ENCODE assay signal across 1 cellular context in the genomic region with DNA sequence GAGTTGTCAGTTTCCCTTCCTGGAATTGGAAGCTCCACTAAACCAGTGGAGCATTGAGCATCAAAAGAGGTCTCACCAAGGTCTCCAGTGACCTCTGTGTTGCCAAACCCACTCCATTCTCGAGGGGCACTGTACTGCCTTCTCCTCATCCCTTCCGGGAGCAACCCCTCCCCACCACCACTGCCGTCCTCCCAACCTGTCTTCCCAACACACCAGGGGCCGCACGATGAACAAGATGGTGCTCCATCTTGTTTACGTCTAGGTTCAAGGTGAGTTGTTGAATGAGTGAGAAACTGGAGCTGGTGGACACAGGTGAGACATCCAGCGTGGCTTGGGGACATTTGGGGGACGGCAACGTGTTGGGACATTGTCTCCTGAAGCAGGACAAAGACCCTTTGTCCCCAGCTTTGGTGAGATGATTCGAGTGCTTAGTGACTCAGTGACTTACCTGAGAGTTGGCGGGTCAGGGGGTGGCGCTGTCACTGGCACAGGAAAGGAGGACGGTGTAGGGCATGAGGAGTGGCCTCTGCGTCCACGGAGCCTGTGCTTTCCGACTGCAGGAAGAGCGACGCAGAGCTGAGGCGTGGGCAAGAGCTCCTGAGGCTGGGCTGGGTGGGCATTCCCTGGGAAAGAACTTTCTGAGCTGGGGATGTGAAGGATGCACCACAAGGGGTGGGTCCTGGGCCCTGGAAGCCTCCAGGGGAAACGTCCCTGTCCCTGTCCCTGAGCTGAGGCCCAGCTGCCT.
TF ChIP-seq lines count a peak whose summit lies in the region.

No MANE protein-coding gene starts in this region.

TF ChIP-seq in WTC11, 78 proteins besides CTCF, POLR2A, EP300 and RAD21 (continued from another document):
- TF ChIP-seq, protein P1, sequence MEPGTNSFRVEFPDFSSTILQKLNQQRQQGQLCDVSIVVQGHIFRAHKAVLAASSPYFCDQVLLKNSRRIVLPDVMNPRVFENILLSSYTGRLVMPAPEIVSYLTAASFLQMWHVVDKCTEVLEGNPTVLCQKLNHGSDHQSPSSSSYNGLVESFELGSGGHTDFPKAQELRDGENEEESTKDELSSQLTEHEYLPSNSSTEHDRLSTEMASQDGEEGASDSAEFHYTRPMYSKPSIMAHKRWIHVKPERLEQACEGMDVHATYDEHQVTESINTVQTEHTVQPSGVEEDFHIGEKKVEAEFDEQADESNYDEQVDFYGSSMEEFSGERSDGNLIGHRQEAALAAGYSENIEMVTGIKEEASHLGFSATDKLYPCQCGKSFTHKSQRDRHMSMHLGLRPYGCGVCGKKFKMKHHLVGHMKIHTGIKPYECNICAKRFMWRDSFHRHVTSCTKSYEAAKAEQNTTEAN (CRISPR knock-in tag; IDR thresholded peaks at IDR 0.05): no peak
